ENCODE assay signal across 8 cellular contexts in genomic region chr4:67393699-67394281, GRCh38.
A peak's percentile ranks its signal among the peaks of the same experiment; 100 is the strongest.
DNase-seq lines count a peak whose midpoint lies in the region; ATAC-seq and TF ChIP-seq lines count a peak whose summit lies in the region.

No MANE protein-coding gene starts in this region.

- H3K36me3 ChIP-seq in GM06990 (ENCODE audit: control insufficient read depth, insufficient read depth, low read length) = no peaks in the 10 kb centered on the region

- whole genome bisulfite sequencing in lower leg skin, 2 donors = 44 to 49% methylated on average over 3 of the region's 3 CpGs

- peaks cover 7% of the 10 kb centered on the region for H3K4me1 Mint-ChIP-seq in mesothelial cell of epicardium

- no peak overlapping the region for H3K27ac Mint-ChIP-seq in mesothelial cell of epicardium

- no peak for TF ChIP-seq POLR2A in lower leg skin (IDR thresholded peaks at IDR 0.05)

- H3K4me3 ChIP-seq in GM06990 (replicated peaks; ENCODE audit: low read depth, low read length) (no peak overlapping the region), lower leg skin (ENCODE audit: low read depth, poor library complexity, severe bottlenecking) (no peak overlapping the region)

- intact Hi-C loops in lower leg skin (cut with DNase I; ENCODE audit: low total_unique reads) = no loop called here

- ATAC-seq in HG02884 (IDR thresholded peaks at IDR 0.05; ENCODE audit: unreplicated experiment) (no peak), GM19351 (IDR thresholded peaks at IDR 0.05; ENCODE audit: unreplicated experiment) (no peak)

- DNase-seq in Ammon's horn (ENCODE audit: low spot score) = peak; percentile 60
- DNase-seq in GM06990 (ENCODE audit: extremely low read depth, insufficient read length) = peak; percentile 9
- peak; percentile 3 for DNase-seq in NCI-H2227 treated with DMSO at 0.1 percent for 48 hours (lab: John Stamatoyannopoulos, UW)
- DNase-seq in central memory CD4-positive, alpha-beta T cell = peak; percentile 2
- DNase-seq in mesothelial cell of epicardium (ENCODE audit: low spot score in 2 of 2, unreplicated experiment in 2 of 2) = no peak
- DNase-seq in lower leg skin (ENCODE audit: low spot score in 2 of 2) = no peak

- no peaks in the 10 kb centered on the region for H3K27me3 ChIP-seq in GM06990 (replicated peaks; ENCODE audit: control insufficient read depth, insufficient read depth, low read length)

- H3K9me3 Mint-ChIP-seq in mesothelial cell of epicardium = peaks cover 3% of the 10 kb centered on the region

- H3K4me3 Mint-ChIP-seq in mesothelial cell of epicardium = no peak overlapping the region

- TF ChIP-seq CTCF in GM06990 (IDR thresholded peaks at IDR 0.05; ENCODE audit: insufficient read depth, low read length, poor library complexity, severe bottlenecking) = peak; percentile 52
- peak; percentile 98 for TF ChIP-seq CTCF in mesothelial cell of epicardium (IDR thresholded peaks at IDR 0.05; ENCODE audit: unreplicated experiment)
- TF ChIP-seq CTCF in lower leg skin (IDR thresholded peaks at IDR 0.05) = no peak

- peaks cover 18% of the 10 kb centered on the region for H3K27me3 Mint-ChIP-seq in mesothelial cell of epicardium (ENCODE audit: low read depth)

- H3K36me3 Mint-ChIP-seq in mesothelial cell of epicardium = no peaks in the 10 kb centered on the region

Comparison
In these comparisons a context has a peak if more than half of its experiments do, and no peak if none do; other contexts are left out.
1. DNase-seq: peak in Ammon's horn (single experiment), GM06990 (single experiment), NCI-H2227 treated with DMSO at 0.1 percent for 48 hours (single experiment) and central memory CD4-positive, alpha-beta T cell (single experiment); none in mesothelial cell of epicardium (0 of 2) and lower leg skin (0 of 2).
2. CTCF ChIP-seq: peak in GM06990 (single experiment) and mesothelial cell of epicardium (single experiment); none in lower leg skin (0 of 3).